ENCODE assay signal across 20 cellular contexts in the genomic region with DNA sequence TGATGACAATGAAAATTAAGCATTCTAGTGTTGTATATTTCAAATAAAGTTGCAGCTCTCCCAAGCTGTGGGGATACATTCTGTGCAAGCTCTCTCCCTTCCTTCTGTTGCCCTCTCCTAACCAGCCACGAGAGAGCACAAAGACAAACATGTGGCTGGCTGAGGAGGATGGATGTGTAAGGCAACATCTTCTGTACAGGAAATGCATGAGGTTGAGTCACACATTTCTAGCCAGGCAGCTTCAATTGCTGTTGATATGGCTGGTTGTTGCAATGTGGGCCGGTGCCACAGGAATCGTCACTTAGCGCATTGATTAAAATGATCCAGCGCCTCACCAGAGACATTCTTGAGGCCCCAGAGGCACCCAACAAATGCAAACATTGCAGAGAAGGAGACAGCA.
A peak's percentile ranks its signal among the peaks of the same experiment; 100 is the strongest.
DNase-seq lines count a peak whose midpoint lies in the region; ATAC-seq, FAIRE-seq and TF ChIP-seq lines count a peak whose summit lies in the region.
"Had no signal": no experiment of that assay in that cellular context is flagged by ENCODE, and none has a peak within 500 bp of the region (broad histone marks: within the 10 kb centered on the region; RNA-seq: fewer than 3 reads in every experiment).

No MANE protein-coding gene starts in this region.

- H3K4me3 ChIP-seq in AG10803 (ENCODE audit: low read length) (no peak overlapping the region), astrocyte of the spinal cord (ENCODE audit: low read depth, low read length) (no peak overlapping the region), fibroblast of villous mesenchyme (ENCODE audit: low read depth, low read length) (no peak overlapping the region), heart left ventricle (no peak overlapping the region)
- H3K4me3 ChIP-seq: A549 had no signal

- DNase-seq in AG10803 (ENCODE audit: low read depth) (peak; percentile 4), HTR-8/SVneo (ENCODE audit: insufficient read length, low spot score) (no peak), astrocyte of the spinal cord (ENCODE audit: low read depth, low spot score) (peak; percentile 1), fibroblast of villous mesenchyme (ENCODE audit: low read depth) (peak; percentile 15), GF-D8 (lab: John Stamatoyannopoulos, UW) (no peak), NCI-H446 (lab: John Stamatoyannopoulos, UW) (no peak), heart left ventricle (no peak)
- DNase-seq: C1 segment of cervical spinal cord; DMS79 treated with DMSO at 0.1 percent for 48 hours; HCEC 1CT; Kasumi-1; NCI-H1105 treated with DMSO at 0.1 percent for 48 hours; NCI-H1694; NCI-H2081 treated with DMSO at 0.1 percent for 48 hours; NK-92 treated with Interleukin-12 subunit alpha and Interleukin-12 subunit beta, amount 100 ng/mL, for 24 hours; SHP77 treated with DMSO at 0.1 percent for 48 hours had no signal

- no peak overlapping the region for H3K27ac ChIP-seq in heart left ventricle
- H3K27ac ChIP-seq: A549, HL-60 had no signal

- TF ChIP-seq CTCF in AG10803 (conservative IDR thresholded peaks at IDR 0.05; ENCODE audit: low read length) (no peak), astrocyte of the spinal cord (IDR thresholded peaks at IDR 0.05; ENCODE audit: low read depth, low read length) (no peak), fibroblast of villous mesenchyme (IDR thresholded peaks at IDR 0.05; ENCODE audit: insufficient read depth, low read depth, low read length) (no peak), heart left ventricle (IDR thresholded peaks at IDR 0.05) (no peak)

- H3K36me3 ChIP-seq in heart left ventricle, result no peaks in the 10 kb centered on the region

- peaks cover 0 to 12% (median 0%) of the 10 kb centered on the region in 12 donors for H3K4me1 ChIP-seq in heart left ventricle
- H3K4me1 ChIP-seq: A549 had no signal

- peak; percentile 31 for FAIRE-seq in HTR-8/SVneo (lab: Jason Lieb, UNC)
- FAIRE-seq: A549, D721Med had no signal

- no peak for TF ChIP-seq POLR2A in heart left ventricle (IDR thresholded peaks at IDR 0.05)

- no peaks in the 10 kb centered on the region for H3K27me3 ChIP-seq in heart left ventricle

- intact Hi-C loops in heart left ventricle (cut with DNase I), result no loop called here

- WGBS in heart left ventricle, 4 donors, result 50 to 58% (median 55%) methylated on average over 5 of the region's 5 CpGs

- ATAC-seq in heart left ventricle (no peak), GM19035 (IDR thresholded peaks at IDR 0.05; ENCODE audit: unreplicated experiment) (no peak)
- ATAC-seq: A549 had no signal

- in situ Hi-C loops in astrocyte of the spinal cord (cut with HindIII; ENCODE audit: low sequenced_read_pairs), result no loop called here

- H3K9me3 ChIP-seq in heart left ventricle, result peaks cover 0 to 3% (median 0%) of the 10 kb centered on the region in 12 donors
- H3K9me3 ChIP-seq: A549 had no signal

Comparison
In these comparisons a context has a peak if more than half of its experiments do, and no peak if none do; other contexts are left out.
1. DNase-seq: peak in AG10803 (single experiment), astrocyte of the spinal cord (single experiment) and fibroblast of villous mesenchyme (single experiment); none in HTR-8/SVneo (single experiment), GF-D8 (single experiment), NCI-H446 (0 of 2) and heart left ventricle (0 of 5).